Comparison of ENCODE assay signal across 15 cellular contexts in the genomic region with DNA sequence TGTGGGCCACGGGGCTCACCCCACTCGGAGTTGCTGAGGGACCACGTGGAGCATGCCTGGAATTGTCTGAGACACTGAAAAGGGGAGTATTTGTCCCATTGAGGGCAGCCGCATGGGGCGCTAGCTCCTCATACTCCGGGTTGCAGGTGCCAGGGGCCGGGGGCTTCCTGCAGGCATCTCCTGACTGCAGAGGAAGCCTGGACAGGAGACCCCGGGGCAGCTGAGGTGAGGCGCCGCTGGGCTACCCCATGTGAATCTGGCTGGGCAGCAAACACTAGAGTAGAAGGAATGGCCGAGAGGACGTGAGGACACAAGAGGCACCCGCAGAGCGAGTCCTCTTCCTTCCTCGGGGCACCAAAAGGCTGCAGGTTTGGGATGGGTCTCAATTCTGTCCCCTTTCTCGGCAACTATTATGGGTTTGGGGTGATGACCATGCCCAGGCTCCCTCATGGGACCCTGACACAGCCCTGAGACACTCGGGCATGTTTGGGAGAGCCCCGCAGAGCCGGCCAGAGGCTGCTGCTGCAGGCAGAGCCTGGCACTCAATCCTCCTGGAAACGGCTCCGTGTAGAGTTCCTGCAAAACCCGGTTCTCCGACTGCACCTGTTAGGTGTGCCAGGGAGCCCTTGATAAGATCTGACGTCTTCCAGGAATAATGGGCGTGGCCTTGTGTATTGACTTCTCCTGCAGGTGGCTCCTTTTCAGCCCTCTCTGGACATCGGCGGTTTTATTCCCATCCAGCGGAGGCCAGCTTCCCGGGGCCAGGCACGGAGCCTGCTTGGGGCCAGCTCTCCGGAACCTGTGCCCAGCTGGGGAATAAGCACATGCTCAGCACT.
DNase-seq lines count a peak whose midpoint lies in the region; TF ChIP-seq lines count a peak whose summit lies in the region.
"Had no signal": no experiment of that assay in that cellular context is flagged by ENCODE, and none has a peak within 500 bp of the region (broad histone marks: within the 10 kb centered on the region; RNA-seq: fewer than 3 reads in every experiment).

No MANE protein-coding gene starts in this region.

- dilution Hi-C loops in mammary epithelial cell (cut with HindIII; ENCODE audit: low sequenced_read_pairs): no loop called here

- DNase-seq in NCI-H146 (lab: John Stamatoyannopoulos, UW) (peak; percentile 94), mammary epithelial cell (no peak), neuronal stem cell (ENCODE audit: low spot score) (no peak), erythroblast (lab: John Stamatoyannopoulos, UW) (no peak), activated gamma-delta T cell treated with Interleukin-2 at 50 U/mL for 16 hours (no peak), DMS 273 treated with DMSO at 0.1 percent for 48 hours (lab: John Stamatoyannopoulos, UW) (no peak)
- DNase-seq: activated B cell treated with CpG ODN at 0.5 μM for 24 hours; effector memory CD8-positive, alpha-beta T cell; heart right ventricle; IMR-90; NCI-H1930; RPMI8226; T-cell had no signal

- H3K36me3 ChIP-seq in DOHH2 (ENCODE audit: control insufficient read depth, low read length) (no peaks in the 10 kb centered on the region), mammary epithelial cell (ENCODE audit: insufficient read depth, low read length) (peaks cover 5% of the 10 kb centered on the region), neuronal stem cell (replicated peaks in 1 of 2; ENCODE audit: control insufficient read depth in 2 of 2, insufficient read depth in 2 of 2, low read length in 2 of 2) (peaks cover 0 to 1% of the 10 kb centered on the region in 2 donors)
- H3K36me3 ChIP-seq: neutrophil had no signal

- no peak overlapping the region for H2AK5ac ChIP-seq in neuronal stem cell (ENCODE audit: low read depth, low read length)

- peak overlapping the region; percentile 23 for H3K18ac ChIP-seq in neuronal stem cell (ENCODE audit: low read length)

- no peak overlapping the region for H3K14ac ChIP-seq in neuronal stem cell (ENCODE audit: low read length)

- WGBS in mammary epithelial cell (ENCODE audit: low coverage, missing lambda C conversion rate): 74% methylated on average over 23 of the region's 31 CpGs
- WGBS in neuronal stem cell (ENCODE audit: extremely low coverage in 2 of 2, insufficient read length in 2 of 2, insufficient replicate concordance in 1 of 2), 2 donors: no CpG with 5 or more reads among the region's 31 CpGs

- H3K79me1 ChIP-seq in neuronal stem cell (ENCODE audit: low read depth, low read length): no peaks in the 10 kb centered on the region

- H3K4me1 ChIP-seq in DOHH2 (ENCODE audit: control insufficient read depth, low read length) (peaks cover 19% of the 10 kb centered on the region), mammary epithelial cell (ENCODE audit: insufficient read depth, low read length) (peaks cover 19% of the 10 kb centered on the region), neuronal stem cell (ENCODE audit: control insufficient read depth in 2 of 2, insufficient read depth in 1 of 2, low read depth in 1 of 2, low read length in 2 of 2) (peaks cover 0 to 9% of the 10 kb centered on the region in 2 donors)

- H3K4me2 ChIP-seq in DOHH2 (ENCODE audit: low read length) (peak overlapping the region; percentile 41), mammary epithelial cell (ENCODE audit: insufficient read depth, low read depth, low read length) (peak overlapping the region; percentile 1), neuronal stem cell (ENCODE audit: insufficient read depth, low read length, poor library complexity, severe bottlenecking) (no peak overlapping the region)

- H3K9me3 ChIP-seq in DOHH2 (ENCODE audit: control insufficient read depth, insufficient read depth, low read length) (no peaks in the 10 kb centered on the region), mammary epithelial cell (replicated peaks; ENCODE audit: insufficient read depth, low read length) (no peaks in the 10 kb centered on the region), neuronal stem cell (replicated peaks in 1 of 2; ENCODE audit: control insufficient read depth in 2 of 2, insufficient read depth in 1 of 2, low read depth in 1 of 2, low read length in 2 of 2) (no peaks in the 10 kb centered on the region)
- H3K9me3 ChIP-seq: heart right ventricle, neutrophil had no signal

- CTCF ChIA-PET in mammary epithelial cell (lab: Charles Lee; ENCODE audit: low non-redundant PET): no interaction called here

- H2BK5ac ChIP-seq in neuronal stem cell (ENCODE audit: low read length): no peak overlapping the region

- no peak overlapping the region for H2BK120ac ChIP-seq in neuronal stem cell (ENCODE audit: low read depth, low read length)

- no peak overlapping the region for H3K4ac ChIP-seq in neuronal stem cell (ENCODE audit: low read length)

- H2AFZ ChIP-seq in mammary epithelial cell (ENCODE audit: low read depth, low read length) (no peak overlapping the region), neuronal stem cell (ENCODE audit: low read length) (no peak overlapping the region)

- in situ Hi-C loops in mammary epithelial cell (cut with MboI; ENCODE audit: low sequenced_read_pairs in 2 of 2): no loop called here

- no peaks in the 10 kb centered on the region for H3K79me2 ChIP-seq in DOHH2 (ENCODE audit: control insufficient read depth, low read length)
- H3K79me2 ChIP-seq in mammary epithelial cell (ENCODE audit: insufficient read depth, low read length): peaks cover 10% of the 10 kb centered on the region

- H2BK12ac ChIP-seq in neuronal stem cell (ENCODE audit: low read length): no peak overlapping the region

- H4K8ac ChIP-seq in neuronal stem cell (ENCODE audit: low read depth, low read length): no peak overlapping the region

- intact Hi-C loops in mammary epithelial cell (cut with micrococcal nuclease): no loop called here

- H4K20me1 ChIP-seq in DOHH2 (ENCODE audit: control insufficient read depth, insufficient read depth, low read depth, low read length) (0 out of 2 replicates have a peak, but pooled peaks cover 3% of the 10 kb centered on the region), mammary epithelial cell (ENCODE audit: insufficient read depth, low read length) (no peaks in the 10 kb centered on the region)

- H3F3A ChIP-seq in DOHH2 (ENCODE audit: control insufficient read depth, insufficient read depth): no peaks in the 10 kb centered on the region; the same call in 1 of the 2 replicates

- no peak overlapping the region for H3K9ac ChIP-seq in mammary epithelial cell (ENCODE audit: insufficient read depth, low read length)
- no peak overlapping the region for H3K9ac ChIP-seq in neuronal stem cell (ENCODE audit: low read depth, low read length, poor library complexity)

- no peak overlapping the region for H2BK15ac ChIP-seq in neuronal stem cell (ENCODE audit: low read length)

- H3K23ac ChIP-seq in neuronal stem cell (ENCODE audit: low read depth, low read length, poor library complexity): no peak overlapping the region

- TF ChIP-seq CTCF in DOHH2 (IDR thresholded peaks at IDR 0.05; ENCODE audit: low read depth, low read length, poor library complexity, severe bottlenecking): no peak
- TF ChIP-seq CTCF in mammary epithelial cell (conservative IDR thresholded peaks at IDR 0.05 in 1 of 2, IDR thresholded peaks at IDR 0.05 in 1 of 2; ENCODE audit: extremely low read depth in 1 of 2, insufficient read depth in 1 of 2, low read depth in 1 of 2, low read length in 2 of 2): peak in 1 of 2 donors; percentile 9

- no TSS peak for BruUV-seq in mammary epithelial cell (replicated peaks; lab: Mats Ljungman, UMichigan)

- H3K27me3 ChIP-seq in DOHH2 (ENCODE audit: control insufficient read depth, low read length) (no peaks in the 10 kb centered on the region), mammary epithelial cell (ENCODE audit: insufficient read depth, low read length) (no peaks in the 10 kb centered on the region), neuronal stem cell (ENCODE audit: control insufficient read depth in 3 of 3, insufficient read depth in 3 of 3, low read depth in 1 of 3, low read length in 3 of 3) (no peaks in the 10 kb centered on the region)
- H3K27me3 ChIP-seq: heart right ventricle, neutrophil had no signal

- H4K91ac ChIP-seq in neuronal stem cell (ENCODE audit: low read depth, low read length, poor library complexity): no peak overlapping the region

- TF ChIP-seq POLR2A in erythroblast (IDR thresholded peaks at IDR 0.05; ENCODE audit: low read length): no peak

- H3K27ac ChIP-seq in DOHH2 (ENCODE audit: low read depth, low read length): no peak overlapping the region
- no peak overlapping the region for H3K27ac ChIP-seq in mammary epithelial cell (ENCODE audit: insufficient read depth, low read depth, low read length)
- no peak overlapping the region for H3K27ac ChIP-seq in neuronal stem cell (replicated peaks; ENCODE audit: low read length)
- H3K27ac ChIP-seq: heart right ventricle, neutrophil had no signal

- H3K9me2 ChIP-seq in DOHH2 (replicated peaks; ENCODE audit: control insufficient read depth, low read length): no peaks in the 10 kb centered on the region

- H3K4me3 ChIP-seq in DOHH2 (ENCODE audit: low read length): no peak overlapping the region; the same call in 1 of the 2 replicates
- H3K4me3 ChIP-seq in mammary epithelial cell (replicated peaks in 1 of 3; ENCODE audit: insufficient read depth in 1 of 3, low read depth in 2 of 3, low read length in 3 of 3): no peak overlapping the region
- no peak overlapping the region for H3K4me3 ChIP-seq in neuronal stem cell (ENCODE audit: low read length in 2 of 2)
- H3K4me3 ChIP-seq: heart right ventricle had no signal
